In genomic region chr10:87342704-87343258, GRCh38 we compare ENCODE assay signal across 8 cellular contexts. TPM values are rescaled to one million over a fixed set of nuclear protein-coding genes. Genes with fewer than 3 reads are reported as not detected.
DNase-seq lines count a peak whose midpoint lies in the region; ATAC-seq and TF ChIP-seq lines count a peak whose summit lies in the region.
"Not testable (repeated sequence)": the region's sequence is repeated elsewhere in the genome, so short reads cannot be mapped to it uniquely, and the experiment has no call there.

No MANE protein-coding gene starts in this region.

- peak; percentile 79 for ATAC-seq in GM21825 (IDR thresholded peaks at IDR 0.05; ENCODE audit: unreplicated experiment)
- peak; percentile 84 for ATAC-seq in RWPE2 (ENCODE audit: low read depth)

- H3K27ac ChIP-seq in KOPT-K1 (ENCODE audit: low read depth, low read length, poor library complexity, severe bottlenecking) (peak overlapping the region; percentile 74), RWPE2 (ENCODE audit: poor library complexity, severe bottlenecking) (peak overlapping the region; percentile 72)

- H3K4me3 Mint-ChIP-seq in nephron: peak overlapping the region; percentile 87 to 97 (median 95)

- not testable (repeated sequence) for H3K27me3 Mint-ChIP-seq in nephron (ENCODE audit: low read depth)

- H3K27me3 ChIP-seq in RWPE2 (ENCODE audit: insufficient read depth, poor library complexity, severe bottlenecking): not testable (repeated sequence)

- peak; percentile 41 for TF ChIP-seq CTCF in RWPE2 (IDR thresholded peaks at IDR 0.05; ENCODE audit: poor library complexity, severe bottlenecking)
- peak; percentile 19 for TF ChIP-seq CTCF in fibroblast of mammary gland (conservative IDR thresholded peaks at IDR 0.05; ENCODE audit: control insufficient read depth, insufficient read depth, low read depth, low read length)
- peak; percentile 28 to 41 (median 39) for TF ChIP-seq CTCF in nephron (IDR thresholded peaks at IDR 0.05; ENCODE audit: unreplicated experiment in 3 of 3)

- not testable (repeated sequence) for H3K9me3 Mint-ChIP-seq in nephron

- not testable (repeated sequence) for H3K36me3 ChIP-seq in KOPT-K1 (ENCODE audit: insufficient read depth, low read length); RWPE2 (ENCODE audit: low read depth)

- not testable (repeated sequence) for H3K4me1 ChIP-seq in RWPE2 (ENCODE audit: insufficient read depth, poor library complexity, severe bottlenecking)

- H3K9me3 ChIP-seq in KOPT-K1 (ENCODE audit: insufficient read depth, low read length, poor library complexity, severe bottlenecking); RWPE2 (ENCODE audit: severe bottlenecking): not testable (repeated sequence)

- H3K27ac Mint-ChIP-seq in nephron: peak overlapping the region; percentile 98 to 100 (median 98)

- H3K36me3 Mint-ChIP-seq in nephron (ENCODE audit: low read depth): not testable (repeated sequence)

- peaks cover 27% of the 10 kb centered on the region for H3K4me1 Mint-ChIP-seq in nephron

- H3K4me3 ChIP-seq in RWPE2 (ENCODE audit: severe bottlenecking) (peak overlapping the region; percentile 49), fibroblast of mammary gland (ENCODE audit: control insufficient read depth, low read depth, low read length) (peak overlapping the region; percentile 31)

- DNase-seq in Daoy (ENCODE audit: low read depth): peak; percentile 78
- peak; percentile 65 for DNase-seq in RWPE2 (ENCODE audit: low spot score)
- DNase-seq in activated T-helper 1 cell treated with anti-CD3 and anti-CD28 coated beads, Interleukin-2, amount 50 U/mL, for 16 hours (ENCODE audit: low read depth in 1 of 2, low spot score in 1 of 2): peak; percentile 60 to 71
- peak; percentile 60 for DNase-seq in fibroblast of mammary gland (ENCODE audit: low read depth)
- DNase-seq in stimulated activated CD8-positive, alpha-beta memory T cell treated with anti-CD3 and anti-CD28 coated beads, Interleukin-7, amount 100 ng/mL, for 48 hours (ENCODE audit: extremely low read depth in 1 of 2, low read depth in 1 of 2): peak; percentile 67 to 71

RNA-seq across cellular contexts. Expression of gene NUTM2D, which starts 14.8 kb away (rescaled TPM):
- 0.86 and 1.6 TPM in 2 replicates for total RNA-seq in Daoy (2014; rRNA removed; shearing (Covaris generic))

Comparison
In these comparisons a context has a peak if more than half of its experiments do, and no peak if none do; other contexts are left out.
1. Peak in every context shown above with its lines: DNase-seq, ATAC-seq, H3K4me3 ChIP-seq and H3K27ac ChIP-seq.